16 cellular contexts compared by ENCODE assay signal in genomic region chr4:105170703-105171102, GRCh38.
"Had no signal": no experiment of that assay in that cellular context is flagged by ENCODE, and none has a peak within 500 bp of the region (broad histone marks: within the 10 kb centered on the region; RNA-seq: fewer than 3 reads in every experiment).

No MANE protein-coding gene starts in this region.

- H3K27ac Mint-ChIP-seq: activated CD4-positive, alpha-beta T cell treated with anti-CD3 and anti-CD28 coated beads for 36 hours; activated CD8-positive, alpha-beta T cell treated with anti-CD3 and anti-CD28 coated beads for 36 hours; activated naive CD8-positive, alpha-beta T cell treated with anti-CD3 and anti-CD28 coated beads, Interleukin-2, amount 10 ng/mL, durations not matched to agents 7 days and 5 days; brain; nephron; stimulated activated naive CD8-positive, alpha-beta T cell treated with anti-CD3 and anti-CD28 coated beads, Interleukin-15, Interleukin-2, amounts not matched to agents 100 ng/mL and 50 ng/mL, for 24 hours; type B pancreatic cell had no signal

- ATAC-seq: activated CD4-positive, alpha-beta T cell treated with anti-CD3 and anti-CD28 coated beads for 36 hours; activated CD8-positive, alpha-beta T cell treated with anti-CD3 and anti-CD28 coated beads for 36 hours; left ventricle myocardium superior; psoas muscle; sciatic nerve had no signal

- H3K4me3 Mint-ChIP-seq: activated CD4-positive, alpha-beta T cell treated with anti-CD3 and anti-CD28 coated beads for 36 hours; activated CD8-positive, alpha-beta T cell treated with anti-CD3 and anti-CD28 coated beads for 36 hours; activated naive CD8-positive, alpha-beta T cell treated with anti-CD3 and anti-CD28 coated beads, Interleukin-2, amount 10 ng/mL, durations not matched to agents 7 days and 5 days; brain; nephron; stimulated activated naive CD8-positive, alpha-beta T cell treated with anti-CD3 and anti-CD28 coated beads, Interleukin-15, Interleukin-2, amounts not matched to agents 100 ng/mL and 50 ng/mL, for 24 hours; type B pancreatic cell had no signal

- DNase-seq: activated CD4-positive, alpha-beta T cell treated with anti-CD3 and anti-CD28 coated beads for 36 hours; activated CD8-positive, alpha-beta T cell treated with anti-CD3 and anti-CD28 coated beads for 36 hours; activated naive CD4-positive, alpha-beta T cell; activated naive CD8-positive, alpha-beta T cell treated with anti-CD3 and anti-CD28 coated beads, Interleukin-2, amount 10 ng/mL, durations not matched to agents 7 days and 5 days; central memory CD4-positive, alpha-beta T cell; kidney; left ventricle myocardium superior; mesendoderm; psoas muscle; spleen; T1000 had no signal

- H3K4me1 Mint-ChIP-seq: brain, nephron had no signal

- H3K27me3 Mint-ChIP-seq: activated CD4-positive, alpha-beta T cell treated with anti-CD3 and anti-CD28 coated beads for 36 hours; activated CD8-positive, alpha-beta T cell treated with anti-CD3 and anti-CD28 coated beads for 36 hours; activated naive CD8-positive, alpha-beta T cell treated with anti-CD3 and anti-CD28 coated beads, Interleukin-2, amount 10 ng/mL, durations not matched to agents 7 days and 5 days; brain; stimulated activated naive CD8-positive, alpha-beta T cell treated with anti-CD3 and anti-CD28 coated beads, Interleukin-15, Interleukin-2, amounts not matched to agents 100 ng/mL and 50 ng/mL, for 24 hours; type B pancreatic cell had no signal
